In genomic region chr13:51935326-51936171, GRCh38 we compare ENCODE assay signal across 9 cellular contexts.
DNase-seq lines count a peak whose midpoint lies in the region; ATAC-seq, FAIRE-seq and TF ChIP-seq lines count a peak whose summit lies in the region.
"Had no signal": no experiment of that assay in that cellular context is flagged by ENCODE, and none has a peak within 500 bp of the region (broad histone marks: within the 10 kb centered on the region; RNA-seq: fewer than 3 reads in every experiment).

No MANE protein-coding gene starts in this region.

- H3K36me3 ChIP-seq in brain microvascular endothelial cell (replicated peaks), result no peaks in the 10 kb centered on the region
- peaks cover 9% of the 10 kb centered on the region for H3K36me3 ChIP-seq in lower lobe of right lung

- DNase-seq in D341Med (ENCODE audit: low spot score) (peak; percentile 55), HTR-8/SVneo (ENCODE audit: insufficient read length, low spot score) (peak; percentile 8), brain microvascular endothelial cell (no peak), lower lobe of right lung (no peak), NCI-H2227 treated with DMSO at 0.1 percent for 48 hours (lab: John Stamatoyannopoulos, UW) (no peak), lower leg skin (ENCODE audit: low spot score in 2 of 2) (no peak), dorsolateral prefrontal cortex (no peak), DMS114 treated with DMSO at 0.1 percent for 48 hours (lab: John Stamatoyannopoulos, UW; ENCODE audit: unreplicated experiment) (no peak)
- DNase-seq: stimulated activated CD4-positive, alpha-beta T cell treated with anti-CD3 and anti-CD28 coated beads, Interleukin-4, amount 100 ng/mL, for 4 hours had no signal

- no peaks in the 10 kb centered on the region for H3K4me1 ChIP-seq in lower lobe of right lung

- TF ChIP-seq CTCF in brain microvascular endothelial cell (IDR thresholded peaks at IDR 0.05; ENCODE audit: low read depth, low read length, missing control alignments) (peak; percentile 60), lower lobe of right lung (IDR thresholded peaks at IDR 0.05) (peak; percentile 36), lower leg skin (IDR thresholded peaks at IDR 0.05) (no peak), dorsolateral prefrontal cortex (IDR thresholded peaks at IDR 0.05 in 54 of 56, conservative IDR thresholded peaks at IDR 0.05 in 2 of 56; ENCODE audit: low read depth in 1 of 56, partially characterized antibody in 56 of 56) (peak in 20 of 56 donors; percentile 7 to 34 (median 20))

- H3K27ac ChIP-seq in brain microvascular endothelial cell, result no peak overlapping the region
- H3K27ac ChIP-seq in lower lobe of right lung, result no peak overlapping the region
- H3K27ac ChIP-seq in dorsolateral prefrontal cortex, result no peak overlapping the region

- ATAC-seq in lower lobe of right lung, result peak; percentile 26 to 54

- H3K27me3 ChIP-seq in brain microvascular endothelial cell (replicated peaks) (no peaks in the 10 kb centered on the region), lower lobe of right lung (ENCODE audit: low read depth) (no peaks in the 10 kb centered on the region), dorsolateral prefrontal cortex (no peaks in the 10 kb centered on the region)

- intact Hi-C loops in lower lobe of right lung (cut with DNase I), result no loop called here
- intact Hi-C loops in lower leg skin (cut with DNase I; ENCODE audit: low total_unique reads), result no loop called here
- intact Hi-C loops in dorsolateral prefrontal cortex (cut with DNase I), result no loop called here

- FAIRE-seq in HTR-8/SVneo (lab: Jason Lieb, UNC), result no peak

- in situ Hi-C loops in brain microvascular endothelial cell (cut with HindIII; ENCODE audit: low pct_ligation_motif_present, low sequenced_read_pairs), result no loop called here

- 77 to 78% methylated on average over 14 of the region's 14 CpGs for WGBS in lower leg skin, 2 donors

- no peak overlapping the region for H3K4me3 ChIP-seq in brain microvascular endothelial cell (ENCODE audit: low read depth, low read length)
- no peak overlapping the region for H3K4me3 ChIP-seq in lower lobe of right lung
- H3K4me3 ChIP-seq in lower leg skin (ENCODE audit: low read depth, poor library complexity, severe bottlenecking), result no peak overlapping the region
- no peak overlapping the region for H3K4me3 ChIP-seq in dorsolateral prefrontal cortex

- TF ChIP-seq POLR2A in lower leg skin (IDR thresholded peaks at IDR 0.05), result no peak

- H3K9me3 ChIP-seq in lower lobe of right lung, result no peaks in the 10 kb centered on the region

Comparison
In these comparisons a context has a peak if more than half of its experiments do, and no peak if none do; other contexts are left out.
1. DNase-seq: peak in D341Med (single experiment) and HTR-8/SVneo (single experiment); none in brain microvascular endothelial cell (single experiment), lower lobe of right lung (single experiment), NCI-H2227 treated with DMSO at 0.1 percent for 48 hours (single experiment), lower leg skin (0 of 2), dorsolateral prefrontal cortex (0 of 10) and DMS114 treated with DMSO at 0.1 percent for 48 hours (single experiment).
2. CTCF ChIP-seq: peak in brain microvascular endothelial cell (single experiment) and lower lobe of right lung (single experiment); none in lower leg skin (0 of 3).